8 cellular contexts compared by ENCODE assay signal in genomic region chr17:49193513-49194296, GRCh38. TPM values are rescaled to one million over a fixed set of nuclear protein-coding genes. Genes with fewer than 3 reads are reported as not detected.
DNase-seq lines count a peak whose midpoint lies in the region; ATAC-seq and TF ChIP-seq lines count a peak whose summit lies in the region.

No MANE protein-coding gene starts in this region.

- no peaks in the 10 kb centered on the region for H3K9me3 Mint-ChIP-seq in activated naive CD4-positive, alpha-beta T cell treated with anti-CD3 and anti-CD28 coated beads, Interleukin-2, amount 50 U/mL, for 24 hours

- peaks cover 28% of the 10 kb centered on the region for H3K4me1 Mint-ChIP-seq in activated naive CD4-positive, alpha-beta T cell treated with anti-CD3 and anti-CD28 coated beads, Interleukin-2, amount 50 U/mL, for 24 hours

- CTCF ChIA-PET in BJ (lab: Yijun Ruan, JAX): interaction anchor here (1.8 to 8.7 kb wide), 2 partner anchors 19 to 33 kb away, joined by 3 to 64 read pairs; no protein-coding TSS in a partner anchor

- TF ChIP-seq POLR2A in GM18526 (IDR thresholded peaks at IDR 0.05; ENCODE audit: extremely low read depth, insufficient read length): peak; percentile 18
- TF ChIP-seq POLR2A in gastroesophageal sphincter (IDR thresholded peaks at IDR 0.05): no peak

- H3K36me3 ChIP-seq in BJ (ENCODE audit: control insufficient read depth, insufficient read depth, low read length) (no peaks in the 10 kb centered on the region), gastroesophageal sphincter (no peaks in the 10 kb centered on the region)

- H3K27ac Mint-ChIP-seq in activated naive CD4-positive, alpha-beta T cell treated with anti-CD3 and anti-CD28 coated beads, Interleukin-2, amount 50 U/mL, for 24 hours: peak overlapping the region; percentile 99

- POLR2A ChIA-PET in BJ (lab: Charles Lee): interaction anchor here (0.5 kb wide), 1 partner anchor 163 kb away, joined by 6 read pairs; no protein-coding TSS in a partner anchor

- peaks cover 0 to 22% (median 0%) of the 10 kb centered on the region in 3 donors for H3K4me1 ChIP-seq in gastroesophageal sphincter

- 4 to 5% methylated on average over 15 to 18 of the region's 21 CpGs for WGBS in gastroesophageal sphincter (ENCODE audit: low coverage in 1 of 2), 2 donors

- H3K27ac ChIP-seq in gastroesophageal sphincter: peak overlapping the region; percentile 73 to 97 (median 95)

- DNase-seq in BJ (ENCODE audit: low read depth): no peak
- peak; percentile 31 for DNase-seq in NCI-H524 treated with DMSO at 0.1 percent for 48 hours (lab: John Stamatoyannopoulos, UW)
- peak; percentile 51 for DNase-seq in non-pigmented ciliary epithelial cell (ENCODE audit: low read depth)
- DNase-seq in cortex of kidney (lab: John Stamatoyannopoulos, UW): no peak

- peak overlapping the region; percentile 91 for H3K4me3 Mint-ChIP-seq in activated naive CD4-positive, alpha-beta T cell treated with anti-CD3 and anti-CD28 coated beads, Interleukin-2, amount 50 U/mL, for 24 hours

- TF ChIP-seq CTCF in BJ (IDR thresholded peaks at IDR 0.05; ENCODE audit: insufficient read depth, low read depth, low read length): no peak
- TF ChIP-seq CTCF in gastroesophageal sphincter (IDR thresholded peaks at IDR 0.05): no peak

- H3K27me3 Mint-ChIP-seq in activated naive CD4-positive, alpha-beta T cell treated with anti-CD3 and anti-CD28 coated beads, Interleukin-2, amount 50 U/mL, for 24 hours: no peaks in the 10 kb centered on the region

- H3K4me3 ChIP-seq in BJ (ENCODE audit: low read depth, low read length): peak overlapping the region; percentile 65
- peak overlapping the region; percentile 65 to 95 for H3K4me3 ChIP-seq in gastroesophageal sphincter

- H3K36me3 Mint-ChIP-seq in activated naive CD4-positive, alpha-beta T cell treated with anti-CD3 and anti-CD28 coated beads, Interleukin-2, amount 50 U/mL, for 24 hours: no peaks in the 10 kb centered on the region

- H3K27me3 ChIP-seq in BJ (ENCODE audit: control insufficient read depth, insufficient read depth, low read length) (no peaks in the 10 kb centered on the region), gastroesophageal sphincter (no peaks in the 10 kb centered on the region)

- H3K9me3 ChIP-seq in gastroesophageal sphincter: no peaks in the 10 kb centered on the region

- no peak for ATAC-seq in gastroesophageal sphincter
- ATAC-seq in GM19452 (IDR thresholded peaks at IDR 0.05; ENCODE audit: unreplicated experiment): no peak

- TF ChIP-seq EP300 in gastroesophageal sphincter (IDR thresholded peaks at IDR 0.05): no peak

RNA-seq across cellular contexts. Expression of gene GNGT2, which starts 16.7 kb away (rescaled TPM):
- 0.45 and 0.66 TPM in 2 replicates for polyA plus RNA-seq in BJ (2011; rRNA removed)
- 0.57 TPM in 1 of 2 replicates, not detected in the other for polyA minus RNA-seq in BJ (2011; rRNA and poly(A)+ RNA removed)
- total RNA-seq in gastroesophageal sphincter: 1 to 10 TPM in 2 of 4 donors, not detected in 2; 1.2 TPM

RNA-seq across cellular contexts. Expression of gene ABI3, which starts 16.8 kb away (rescaled TPM):
- 0.71 and 1.5 TPM in 2 replicates for polyA plus RNA-seq in BJ (2011; rRNA removed)
- 0.62 and 2.0 TPM in 2 replicates for polyA minus RNA-seq in BJ (2011; rRNA and poly(A)+ RNA removed)
- total RNA-seq in gastroesophageal sphincter: 1 to 10 TPM; 1.1 to 6.6 (median 5.0) TPM

RNA-seq across cellular contexts. Expression of gene PHOSPHO1, which starts 36.9 kb away (rescaled TPM):
- 0.07 and 0.11 TPM in 2 replicates for polyA plus RNA-seq in BJ (2011; rRNA removed)
- not detected in 2 replicates for polyA minus RNA-seq in BJ (2011; rRNA and poly(A)+ RNA removed)
- under 1 TPM in 3 of 4 donors, not detected in 1; 0.13 to 0.92 (median 0.39) TPM for total RNA-seq in gastroesophageal sphincter

Comparison
In these comparisons a context has a peak if more than half of its experiments do, and no peak if none do; other contexts are left out.
1. DNase-seq: peak in NCI-H524 treated with DMSO at 0.1 percent for 48 hours (single experiment) and non-pigmented ciliary epithelial cell (single experiment); none in BJ (single experiment) and cortex of kidney (single experiment).